In the genomic region with DNA sequence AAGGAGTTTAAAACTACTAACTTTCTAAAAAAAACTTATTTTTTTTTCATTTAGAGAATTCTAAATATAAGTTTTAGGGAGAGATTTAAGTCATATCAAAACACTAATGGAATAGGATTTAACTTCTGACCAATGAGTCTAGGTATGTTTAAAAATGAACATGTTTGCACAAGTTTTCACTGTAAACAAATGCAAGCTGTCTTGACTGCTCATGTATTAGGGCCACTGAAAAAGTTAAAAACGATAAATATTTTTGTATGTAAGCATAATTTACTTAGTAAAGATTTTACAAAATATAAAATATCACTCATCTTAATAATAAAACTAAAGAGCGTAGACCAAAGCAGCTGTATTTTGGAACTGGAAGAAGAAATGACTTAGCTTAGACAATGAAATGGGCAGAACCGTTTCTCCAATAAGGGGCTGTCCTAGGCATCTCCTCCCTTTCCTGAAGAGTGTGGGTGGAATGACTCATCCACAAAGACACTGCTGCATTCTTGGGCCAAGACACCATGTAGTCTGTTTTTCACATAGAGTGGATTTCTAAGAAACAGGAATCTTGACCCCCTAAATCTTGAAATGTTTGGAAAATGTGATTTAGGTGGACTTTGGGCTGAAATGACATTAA, we compare ENCODE assay signal across 10 cellular contexts.
DNase-seq lines count a peak whose midpoint lies in the region; ATAC-seq and TF ChIP-seq lines count a peak whose summit lies in the region.
"Had no signal": no experiment of that assay in that cellular context is flagged by ENCODE, and none has a peak within 500 bp of the region (broad histone marks: within the 10 kb centered on the region; RNA-seq: fewer than 3 reads in every experiment).

No MANE protein-coding gene starts in this region.

- POLR2A ChIA-PET in naive thymus-derived CD4-positive, alpha-beta T cell (lab: Charles Lee): no interaction called here

- ATAC-seq in GM18511 (IDR thresholded peaks at IDR 0.05; ENCODE audit: unreplicated experiment) (no peak), HG03442 (IDR thresholded peaks at IDR 0.05; ENCODE audit: unreplicated experiment) (no peak)
- ATAC-seq in naive thymus-derived CD4-positive, alpha-beta T cell: no peak
- ATAC-seq: HepG2 had no signal

- H3K4me1 Mint-ChIP-seq in osteocyte (ENCODE audit: unreplicated experiment): peaks cover 5% of the 10 kb centered on the region
- H3K4me1 Mint-ChIP-seq in naive thymus-derived CD4-positive, alpha-beta T cell: no peaks in the 10 kb centered on the region

- DNase-seq in Daoy (ENCODE audit: low read depth) (peak; percentile 81), RPMI7951 (ENCODE audit: low read depth) (peak; percentile 60), fibroblast of pulmonary artery (ENCODE audit: low read depth) (peak; percentile 95), osteocyte (ENCODE audit: extremely low spot score, unreplicated experiment) (no peak), posterior cingulate gyrus (no peak)
- no peak for DNase-seq in naive thymus-derived CD4-positive, alpha-beta T cell
- DNase-seq: activated CD8-positive, alpha-beta memory T cell treated with anti-CD3 and anti-CD28 coated beads, Interleukin-2, amount 50 U/mL, for 48 hours had no signal

- peak overlapping the region; percentile 16 for H3K27ac Mint-ChIP-seq in osteocyte (ENCODE audit: unreplicated experiment)
- H3K27ac Mint-ChIP-seq in naive thymus-derived CD4-positive, alpha-beta T cell: no peak overlapping the region

- no peaks in the 10 kb centered on the region for H3K9me3 Mint-ChIP-seq in osteocyte (ENCODE audit: unreplicated experiment)
- peaks cover 0 to 2% (median 0%) of the 10 kb centered on the region in 11 donors for H3K9me3 Mint-ChIP-seq in naive thymus-derived CD4-positive, alpha-beta T cell

- no peaks in the 10 kb centered on the region for H3K27me3 Mint-ChIP-seq in osteocyte (ENCODE audit: unreplicated experiment)
- H3K27me3 Mint-ChIP-seq in naive thymus-derived CD4-positive, alpha-beta T cell: peaks cover 0 to 10% (median 4%) of the 10 kb centered on the region in 5 donors

- no peak overlapping the region for H3K27ac ChIP-seq in naive thymus-derived CD4-positive, alpha-beta T cell (ENCODE audit: low read depth, low read length)

- no peaks in the 10 kb centered on the region for H3K4me1 ChIP-seq in naive thymus-derived CD4-positive, alpha-beta T cell (ENCODE audit: control insufficient read depth in 2 of 2, insufficient read depth in 2 of 2, low read length in 2 of 2)

- no peaks in the 10 kb centered on the region for H3K36me3 Mint-ChIP-seq in osteocyte (ENCODE audit: unreplicated experiment)
- no peaks in the 10 kb centered on the region for H3K36me3 Mint-ChIP-seq in naive thymus-derived CD4-positive, alpha-beta T cell

- intact Hi-C loops in posterior cingulate gyrus (cut with DNase I): no loop called here
- intact Hi-C loops in naive thymus-derived CD4-positive, alpha-beta T cell (cut with micrococcal nuclease): no loop called here

- H3K9me3 ChIP-seq in naive thymus-derived CD4-positive, alpha-beta T cell (ENCODE audit: control insufficient read depth in 2 of 3, low read length in 3 of 3): no peaks in the 10 kb centered on the region

- peaks cover 0 to 4% of the 10 kb centered on the region in 2 donors for H3K27me3 ChIP-seq in naive thymus-derived CD4-positive, alpha-beta T cell (ENCODE audit: control insufficient read depth in 2 of 2, insufficient read depth in 2 of 2, low read length in 2 of 2)

- no peaks in the 10 kb centered on the region for H3K36me3 ChIP-seq in naive thymus-derived CD4-positive, alpha-beta T cell (ENCODE audit: control insufficient read depth in 2 of 3, insufficient read depth in 3 of 3, low read length in 3 of 3)

- CTCF ChIA-PET in naive thymus-derived CD4-positive, alpha-beta T cell (lab: Charles Lee): no interaction called here

- no peak overlapping the region for H3K4me3 Mint-ChIP-seq in osteocyte (ENCODE audit: unreplicated experiment)
- H3K4me3 Mint-ChIP-seq in naive thymus-derived CD4-positive, alpha-beta T cell: no peak overlapping the region

- H3K4me3 ChIP-seq in fibroblast of pulmonary artery (replicated peaks; ENCODE audit: low read depth, low read length): no peak overlapping the region
- H3K4me3 ChIP-seq in naive thymus-derived CD4-positive, alpha-beta T cell (ENCODE audit: low read length): no peak overlapping the region

- TF ChIP-seq CTCF in fibroblast of pulmonary artery (IDR thresholded peaks at IDR 0.05; ENCODE audit: low read length, missing control alignments): no peak
- TF ChIP-seq CTCF in osteocyte (IDR thresholded peaks at IDR 0.05): no peak

Comparison
In these comparisons a context has a peak if more than half of its experiments do, and no peak if none do; other contexts are left out.
1. DNase-seq: peak in Daoy (single experiment), RPMI7951 (single experiment) and fibroblast of pulmonary artery (single experiment); none in osteocyte (single experiment), posterior cingulate gyrus (0 of 10) and naive thymus-derived CD4-positive, alpha-beta T cell (0 of 9).